Comparison of ENCODE assay signal across 1 cellular context in the genomic region with DNA sequence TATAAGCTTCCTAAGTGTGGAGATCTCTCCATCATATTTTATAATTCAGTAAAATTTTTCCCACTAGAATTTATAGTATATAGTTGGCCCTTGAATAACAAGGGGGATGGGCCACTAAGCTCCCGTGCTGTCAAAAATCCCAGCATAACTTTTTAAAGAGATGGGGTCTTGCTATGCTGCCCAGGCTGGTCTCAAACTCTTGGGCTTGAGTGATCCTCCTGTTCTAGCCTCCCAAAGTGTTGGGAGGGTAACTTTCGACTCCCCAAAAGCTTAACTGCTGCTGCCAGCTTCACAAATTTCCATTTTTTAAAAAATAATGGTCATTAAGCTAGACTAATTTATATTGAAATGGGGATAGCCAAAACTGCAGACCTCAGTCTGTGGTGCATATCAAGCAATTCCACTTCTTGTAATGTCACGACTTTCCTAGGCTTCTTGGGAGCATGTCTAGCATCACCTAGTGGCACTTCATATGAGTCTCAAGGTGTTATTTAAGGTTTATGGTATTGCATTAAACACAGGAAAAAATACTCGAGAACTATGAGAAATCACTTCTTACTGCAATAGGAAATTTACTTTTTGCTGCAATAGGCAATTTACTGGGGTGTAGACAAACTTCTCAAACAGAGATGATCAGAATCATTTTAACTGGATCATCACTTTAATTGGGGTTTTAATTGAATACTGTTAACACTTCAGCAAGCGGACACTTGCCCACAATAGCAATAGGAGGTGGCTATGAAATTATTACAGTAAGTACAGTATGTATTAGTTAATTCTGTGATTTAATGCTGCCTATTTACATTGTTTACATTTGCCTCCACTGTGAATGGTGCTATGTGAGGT.
A peak's percentile ranks its signal among the peaks of the same experiment; 100 is the strongest.
TF ChIP-seq lines count a peak whose summit lies in the region.

No MANE protein-coding gene starts in this region.

TF ChIP-seq in HepG2, 621 proteins besides CTCF, POLR2A, EP300 and RAD21 (continued from another document):
- TF ChIP-seq ZBTB37 (CRISPR knock-in tag; IDR thresholded peaks at IDR 0.05) = no peak
- no peak for TF ChIP-seq RAD51 (IDR thresholded peaks at IDR 0.05; ENCODE audit: borderline replicate concordance)
- TF ChIP-seq IKZF4 (CRISPR knock-in tag; IDR thresholded peaks at IDR 0.05; ENCODE audit: borderline replicate concordance, low read depth, not compliant biosample characterization) = no peak
- no peak for TF ChIP-seq SMARCE1 (IDR thresholded peaks at IDR 0.05; ENCODE audit: borderline replicate concordance)
- no peak for TF ChIP-seq RFX3 (CRISPR knock-in tag; IDR thresholded peaks at IDR 0.05)
- TF ChIP-seq ZFP91 (CRISPR knock-in tag; IDR thresholded peaks at IDR 0.05; ENCODE audit: borderline replicate concordance) = no peak
- TF ChIP-seq SKI (IDR thresholded peaks at IDR 0.05; ENCODE audit: partially characterized antibody) = no peak
- no peak for TF ChIP-seq CHD2 (IDR thresholded peaks at IDR 0.05; ENCODE audit: low read depth, low read length)
- TF ChIP-seq ZNF674 (CRISPR knock-in tag; IDR thresholded peaks at IDR 0.05; ENCODE audit: low read depth) = no peak
- no peak for TF ChIP-seq LRRFIP1 (CRISPR knock-in tag; conservative IDR thresholded peaks at IDR 0.05)
- TF ChIP-seq SMC3 (IDR thresholded peaks at IDR 0.05; ENCODE audit: low read length) = peak; percentile 44; the same call in 1 of the 2 replicates
- no peak for TF ChIP-seq HMG20A (CRISPR knock-in tag; IDR thresholded peaks at IDR 0.05; ENCODE audit: borderline replicate concordance)
- no peak for TF ChIP-seq KLF12 (CRISPR knock-in tag; IDR thresholded peaks at IDR 0.05; ENCODE audit: borderline replicate concordance)
- no peak for TF ChIP-seq NBN (conservative IDR thresholded peaks at IDR 0.05)
- TF ChIP-seq ZNF30 (CRISPR knock-in tag; IDR thresholded peaks at IDR 0.05) = no peak
- TF ChIP-seq MAFK (conservative IDR thresholded peaks at IDR 0.05 in 1 of 2, IDR thresholded peaks at IDR 0.05 in 1 of 2; ENCODE audit: low read length in 2 of 2) = peak in 1 of 2 experiments; percentile 32; a peak in 1 of 4 replicates
- TF ChIP-seq, protein P1, sequence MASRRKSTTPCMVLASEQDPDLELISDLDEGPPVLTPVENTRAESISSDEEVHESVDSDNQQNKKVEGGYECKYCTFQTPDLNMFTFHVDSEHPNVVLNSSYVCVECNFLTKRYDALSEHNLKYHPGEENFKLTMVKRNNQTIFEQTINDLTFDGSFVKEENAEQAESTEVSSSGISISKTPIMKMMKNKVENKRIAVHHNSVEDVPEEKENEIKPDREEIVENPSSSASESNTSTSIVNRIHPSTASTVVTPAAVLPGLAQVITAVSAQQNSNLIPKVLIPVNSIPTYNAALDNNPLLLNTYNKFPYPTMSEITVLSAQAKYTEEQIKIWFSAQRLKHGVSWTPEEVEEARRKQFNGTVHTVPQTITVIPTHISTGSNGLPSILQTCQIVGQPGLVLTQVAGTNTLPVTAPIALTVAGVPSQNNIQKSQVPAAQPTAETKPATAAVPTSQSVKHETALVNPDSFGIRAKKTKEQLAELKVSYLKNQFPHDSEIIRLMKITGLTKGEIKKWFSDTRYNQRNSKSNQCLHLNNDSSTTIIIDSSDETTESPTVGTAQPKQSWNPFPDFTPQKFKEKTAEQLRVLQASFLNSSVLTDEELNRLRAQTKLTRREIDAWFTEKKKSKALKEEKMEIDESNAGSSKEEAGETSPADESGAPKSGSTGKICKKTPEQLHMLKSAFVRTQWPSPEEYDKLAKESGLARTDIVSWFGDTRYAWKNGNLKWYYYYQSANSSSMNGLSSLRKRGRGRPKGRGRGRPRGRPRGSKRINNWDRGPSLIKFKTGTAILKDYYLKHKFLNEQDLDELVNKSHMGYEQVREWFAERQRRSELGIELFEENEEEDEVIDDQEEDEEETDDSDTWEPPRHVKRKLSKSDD (CRISPR knock-in tag; IDR thresholded peaks at IDR 0.05; ENCODE audit: low read depth) = no peak
- TF ChIP-seq RFX1 (IDR thresholded peaks at IDR 0.05) = no peak
- TF ChIP-seq CCAR2 (optimal IDR thresholded peaks at IDR 0.05; ENCODE audit: low read depth, low read length) = no peak
- TF ChIP-seq CHCHD3 (CRISPR knock-in tag; IDR thresholded peaks at IDR 0.05) = no peak
- no peak for TF ChIP-seq ELF4 (CRISPR knock-in tag; IDR thresholded peaks at IDR 0.05; ENCODE audit: borderline replicate concordance)
- TF ChIP-seq ZNF121 (CRISPR knock-in tag; IDR thresholded peaks at IDR 0.05) = peak; percentile 45; the same call in 1 of the 2 replicates
- no peak for TF ChIP-seq ZNF678 (CRISPR knock-in tag; IDR thresholded peaks at IDR 0.05)
- TF ChIP-seq, protein P2, sequence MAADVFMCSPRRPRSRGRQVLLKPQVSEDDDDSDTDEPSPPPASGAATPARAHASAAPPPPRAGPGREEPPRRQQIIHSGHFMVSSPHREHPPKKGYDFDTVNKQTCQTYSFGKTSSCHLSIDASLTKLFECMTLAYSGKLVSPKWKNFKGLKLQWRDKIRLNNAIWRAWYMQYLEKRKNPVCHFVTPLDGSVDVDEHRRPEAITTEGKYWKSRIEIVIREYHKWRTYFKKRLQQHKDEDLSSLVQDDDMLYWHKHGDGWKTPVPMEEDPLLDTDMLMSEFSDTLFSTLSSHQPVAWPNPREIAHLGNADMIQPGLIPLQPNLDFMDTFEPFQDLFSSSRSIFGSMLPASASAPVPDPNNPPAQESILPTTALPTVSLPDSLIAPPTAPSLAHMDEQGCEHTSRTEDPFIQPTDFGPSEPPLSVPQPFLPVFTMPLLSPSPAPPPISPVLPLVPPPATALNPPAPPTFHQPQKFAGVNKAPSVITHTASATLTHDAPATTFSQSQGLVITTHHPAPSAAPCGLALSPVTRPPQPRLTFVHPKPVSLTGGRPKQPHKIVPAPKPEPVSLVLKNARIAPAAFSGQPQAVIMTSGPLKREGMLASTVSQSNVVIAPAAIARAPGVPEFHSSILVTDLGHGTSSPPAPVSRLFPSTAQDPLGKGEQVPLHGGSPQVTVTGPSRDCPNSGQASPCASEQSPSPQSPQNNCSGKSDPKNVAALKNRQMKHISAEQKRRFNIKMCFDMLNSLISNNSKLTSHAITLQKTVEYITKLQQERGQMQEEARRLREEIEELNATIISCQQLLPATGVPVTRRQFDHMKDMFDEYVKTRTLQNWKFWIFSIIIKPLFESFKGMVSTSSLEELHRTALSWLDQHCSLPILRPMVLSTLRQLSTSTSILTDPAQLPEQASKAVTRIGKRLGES (CRISPR knock-in tag; IDR thresholded peaks at IDR 0.05; ENCODE audit: borderline replicate concordance) = no peak
- TF ChIP-seq NFYB (CRISPR knock-in tag; IDR thresholded peaks at IDR 0.05) = no peak
- no peak for TF ChIP-seq ZEB1 (IDR thresholded peaks at IDR 0.05; ENCODE audit: insufficient replicate concordance, low read depth)
- no peak for TF ChIP-seq ZNF549 (CRISPR knock-in tag; IDR thresholded peaks at IDR 0.05)
- peak; percentile 66 for TF ChIP-seq STAG1 (CRISPR knock-in tag; IDR thresholded peaks at IDR 0.05)
- TF ChIP-seq ZNF33B (CRISPR knock-in tag; IDR thresholded peaks at IDR 0.05) = no peak
- no peak for TF ChIP-seq EHMT2 (IDR thresholded peaks at IDR 0.05; ENCODE audit: borderline replicate concordance, low read depth, low read length)
- TF ChIP-seq KDM2A (CRISPR knock-in tag; IDR thresholded peaks at IDR 0.05; ENCODE audit: borderline replicate concordance, low read depth) = no peak
TF ChIP-seq in HepG2: peak in this region for 4.
